Comparison of ENCODE assay signal across 1 cellular context in genomic region chr17:42554250-42555121, GRCh38.
A peak's percentile ranks its signal among the peaks of the same experiment; 100 is the strongest.
TF ChIP-seq lines count a peak whose summit lies in the region.

No MANE protein-coding gene starts in this region.

TF ChIP-seq in GM23338, 12 proteins besides CTCF, POLR2A, EP300 and RAD21 (continued from another document):
- TF ChIP-seq ZNF462 (CRISPR knock-in tag; IDR thresholded peaks at IDR 0.05) (no peak), EZH2phosphoT487 (IDR thresholded peaks at IDR 0.05; ENCODE audit: unreplicated experiment) (no peak), STAT1 (IDR thresholded peaks at IDR 0.05; ENCODE audit: unreplicated experiment) (no peak), JUNB (IDR thresholded peaks at IDR 0.05; ENCODE audit: unreplicated experiment) (no peak), EZH2 (IDR thresholded peaks at IDR 0.05; ENCODE audit: low read depth, unreplicated experiment) (no peak), ZNF114 (CRISPR knock-in tag; IDR thresholded peaks at IDR 0.05) (no peak), POLR2AphosphoS5 (IDR thresholded peaks at IDR 0.05; ENCODE audit: low read depth) (peak; percentile 95), ZNF331 (CRISPR knock-in tag; IDR thresholded peaks at IDR 0.05; ENCODE audit: low read depth) (no peak), NANOG (IDR thresholded peaks at IDR 0.05; ENCODE audit: borderline replicate concordance) (no peak), REST (IDR thresholded peaks at IDR 0.05; ENCODE audit: unreplicated experiment) (no peak), CREB1 (CRISPR knock-in tag; IDR thresholded peaks at IDR 0.05; ENCODE audit: low read depth) (peak; percentile 90)
